8 cellular contexts compared by ENCODE assay signal in the genomic region with DNA sequence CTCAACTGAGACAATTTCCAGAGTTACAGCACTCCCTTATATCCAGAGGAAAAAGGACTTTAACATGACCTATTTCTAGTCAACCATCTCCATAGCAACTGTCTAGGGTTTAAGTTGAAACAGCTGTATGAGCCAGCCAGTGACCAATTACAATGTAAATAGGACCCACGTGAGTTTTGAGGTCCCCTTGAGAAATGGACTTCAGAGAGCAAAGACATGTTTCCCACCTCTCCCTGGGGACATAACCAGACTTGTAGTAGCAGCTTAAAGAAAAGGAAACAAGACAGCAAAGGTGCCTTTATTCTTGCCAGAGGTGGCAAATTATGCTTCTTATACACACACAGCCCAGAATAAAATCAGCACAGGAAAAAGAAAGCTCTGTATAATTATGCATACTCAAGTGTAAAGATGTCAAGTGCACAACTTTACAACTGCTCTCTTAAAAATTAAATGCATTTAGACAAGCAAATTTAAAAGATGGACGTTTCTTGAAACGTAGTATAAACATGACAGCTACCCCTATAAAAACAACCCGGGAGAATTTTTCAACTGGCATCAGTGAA. TPM values are rescaled to one million over a fixed set of nuclear protein-coding genes. Genes with fewer than 3 reads are reported as not detected.
A peak's percentile ranks its signal among the peaks of the same experiment; 100 is the strongest.
DNase-seq lines count a peak whose midpoint lies in the region; ATAC-seq lines count a peak whose summit lies in the region.

No MANE protein-coding gene starts in this region.

- H3K9me3 Mint-ChIP-seq in effector memory CD8-positive, alpha-beta T cell = no peaks in the 10 kb centered on the region
- H3K9me3 Mint-ChIP-seq in stimulated activated naive CD8-positive, alpha-beta T cell treated with anti-CD3 and anti-CD28 coated beads, Interleukin-15, Interleukin-2, amounts not matched to agents 100 ng/mL and 50 ng/mL, for 24 hours = peaks cover 6% of the 10 kb centered on the region

- peaks cover 6 to 14% of the 10 kb centered on the region in 2 donors for H3K4me1 Mint-ChIP-seq in effector memory CD8-positive, alpha-beta T cell (ENCODE audit: low read depth in 2 of 2)
- peaks cover 43% of the 10 kb centered on the region for H3K4me1 Mint-ChIP-seq in stimulated activated naive CD8-positive, alpha-beta T cell treated with anti-CD3 and anti-CD28 coated beads, Interleukin-15, Interleukin-2, amounts not matched to agents 100 ng/mL and 50 ng/mL, for 24 hours (ENCODE audit: low read depth)

- in situ Hi-C loops in KBM-7 (cut with MboI; ENCODE audit: low pct_unique_long_range_greater_than_20kb, low sequenced_read_pairs) = no loop called here

- DNase-seq in GM04503 (ENCODE audit: low read depth) (peak; percentile 77), HT1080 (ENCODE audit: low read depth) (peak; percentile 85), middle frontal gyrus (ENCODE audit: extremely low spot score, low spot score) (no peak), NCI-H748 (lab: John Stamatoyannopoulos, UW; ENCODE audit: unreplicated experiment) (no peak), KBM-7 (no peak)
- DNase-seq in effector memory CD8-positive, alpha-beta T cell = no peak

- H3K36me3 Mint-ChIP-seq in effector memory CD8-positive, alpha-beta T cell (ENCODE audit: insufficient read depth) = peaks cover 4% of the 10 kb centered on the region
- peaks cover 24% of the 10 kb centered on the region for H3K36me3 Mint-ChIP-seq in stimulated activated naive CD8-positive, alpha-beta T cell treated with anti-CD3 and anti-CD28 coated beads, Interleukin-15, Interleukin-2, amounts not matched to agents 100 ng/mL and 50 ng/mL, for 24 hours (ENCODE audit: low read depth)

- H3K27ac Mint-ChIP-seq in effector memory CD8-positive, alpha-beta T cell = peak overlapping the region; percentile 77 to 81
- H3K27ac Mint-ChIP-seq in stimulated activated naive CD8-positive, alpha-beta T cell treated with anti-CD3 and anti-CD28 coated beads, Interleukin-15, Interleukin-2, amounts not matched to agents 100 ng/mL and 50 ng/mL, for 24 hours = peak overlapping the region; percentile 96

- peak; percentile 83 for ATAC-seq in GM21526 (IDR thresholded peaks at IDR 0.05; ENCODE audit: low FRiP score, unreplicated experiment)
- no peak for ATAC-seq in effector memory CD8-positive, alpha-beta T cell (replicated peaks)

- no peaks in the 10 kb centered on the region for H3K27me3 Mint-ChIP-seq in effector memory CD8-positive, alpha-beta T cell
- no peaks in the 10 kb centered on the region for H3K27me3 Mint-ChIP-seq in stimulated activated naive CD8-positive, alpha-beta T cell treated with anti-CD3 and anti-CD28 coated beads, Interleukin-15, Interleukin-2, amounts not matched to agents 100 ng/mL and 50 ng/mL, for 24 hours

- no peak overlapping the region for H3K4me3 Mint-ChIP-seq in effector memory CD8-positive, alpha-beta T cell
- H3K4me3 Mint-ChIP-seq in stimulated activated naive CD8-positive, alpha-beta T cell treated with anti-CD3 and anti-CD28 coated beads, Interleukin-15, Interleukin-2, amounts not matched to agents 100 ng/mL and 50 ng/mL, for 24 hours = no peak overlapping the region

RNA-seq across cellular contexts. Expression of gene SUMF1, which starts 40.2 kb away (rescaled TPM):
- 34.4 and 37.5 TPM in 2 replicates for total RNA-seq in HT1080 (2014; rRNA removed; shearing (Covaris generic))
- 50.9 and 52.1 TPM in 2 replicates for polyA plus RNA-seq in HT1080 (2015; cell fraction: cytosol; rRNA removed)
- 49.4 and 49.7 TPM in 2 replicates for polyA plus RNA-seq in HT1080 (2015; cell fraction: nucleus; rRNA removed)

Comparison
In these comparisons a context has a peak if more than half of its experiments do, and no peak if none do; other contexts are left out.
1. DNase-seq: peak in GM04503 (single experiment) and HT1080 (single experiment); none in effector memory CD8-positive, alpha-beta T cell (0 of 3), middle frontal gyrus (single experiment), NCI-H748 (single experiment) and KBM-7 (single experiment).